In the genomic region with DNA sequence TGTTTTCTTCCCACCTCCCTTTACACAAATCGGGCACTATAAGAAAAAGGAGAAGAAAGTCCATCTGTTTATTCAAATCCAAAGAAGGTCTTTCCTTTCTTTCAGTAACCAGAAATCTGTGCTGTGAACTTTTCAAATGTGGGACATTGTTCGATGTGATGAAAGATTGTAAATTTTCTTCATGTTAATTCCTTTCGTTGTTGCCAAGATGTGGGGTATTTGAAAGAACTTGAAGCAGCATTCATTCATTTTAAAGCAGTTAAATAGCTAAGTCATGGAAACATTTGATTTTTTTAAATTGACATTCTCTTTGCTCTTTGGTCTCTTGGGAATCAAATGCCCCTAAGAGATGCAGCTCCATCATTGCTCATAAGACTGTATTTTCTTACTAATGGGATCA, we compare ENCODE assay signal across 15 cellular contexts.
A peak's percentile ranks its signal among the peaks of the same experiment; 100 is the strongest.
DNase-seq lines count a peak whose midpoint lies in the region; ATAC-seq, FAIRE-seq and TF ChIP-seq lines count a peak whose summit lies in the region.
"Had no signal": no experiment of that assay in that cellular context is flagged by ENCODE, and none has a peak within 500 bp of the region (broad histone marks: within the 10 kb centered on the region; RNA-seq: fewer than 3 reads in every experiment).

No MANE protein-coding gene starts in this region.

- no peak overlapping the region for H2BK5ac ChIP-seq in mesenchymal stem cell (ENCODE audit: low read depth, low read length, poor library complexity, severe bottlenecking)

- no peak overlapping the region for H3K4me2 ChIP-seq in HCT116 (ENCODE audit: low read length)
- H3K4me2 ChIP-seq in astrocyte (ENCODE audit: low read length): no peak overlapping the region
- H3K4me2 ChIP-seq in mesenchymal stem cell (ENCODE audit: low read length, poor library complexity, severe bottlenecking): no peak overlapping the region

- H3K4me1 ChIP-seq in HCT116 (ENCODE audit: control insufficient read depth in 1 of 2, insufficient read depth in 2 of 2, low read length in 2 of 2): no peaks in the 10 kb centered on the region
- H3K4me1 ChIP-seq in astrocyte (ENCODE audit: insufficient read depth, low read length): no peaks in the 10 kb centered on the region
- H3K4me1 ChIP-seq in mesenchymal stem cell (ENCODE audit: control insufficient read depth, insufficient read depth, low read depth, low read length): no peaks in the 10 kb centered on the region

- no peaks in the 10 kb centered on the region for H3K79me1 ChIP-seq in mesenchymal stem cell (replicated peaks; ENCODE audit: low read length, poor library complexity, severe bottlenecking)

- H3K23ac ChIP-seq in mesenchymal stem cell (ENCODE audit: low read length in 2 of 2): no peak overlapping the region

- H3K9me3 ChIP-seq in HCT116 (ENCODE audit: control insufficient read depth in 1 of 2, insufficient read depth in 1 of 2, low read depth in 1 of 2, low read length in 2 of 2): no peaks in the 10 kb centered on the region
- no peaks in the 10 kb centered on the region for H3K9me3 ChIP-seq in astrocyte (ENCODE audit: insufficient read depth, low read depth, low read length)
- no peaks in the 10 kb centered on the region for H3K9me3 ChIP-seq in mesenchymal stem cell (ENCODE audit: control insufficient read depth, low read length)

- H3K79me2 ChIP-seq in HCT116 (ENCODE audit: insufficient read depth, low read length): no peaks in the 10 kb centered on the region
- no peaks in the 10 kb centered on the region for H3K79me2 ChIP-seq in astrocyte (ENCODE audit: insufficient read depth, low read length)

- H4K20me1 ChIP-seq in HCT116 (ENCODE audit: insufficient read depth): no peaks in the 10 kb centered on the region
- no peaks in the 10 kb centered on the region for H4K20me1 ChIP-seq in astrocyte (ENCODE audit: insufficient read depth, low read length)

- RAD21 ChIA-PET in HCT116 (lab: Charles Lee; ENCODE audit: low non-redundant PET in 1 of 2, low total read pairs in 2 of 2, uncharacterized antibody in 2 of 2, unreplicated experiment in 2 of 2): no interaction called here

- H3K4me3 ChIP-seq in AG10803 (ENCODE audit: low read length) (no peak overlapping the region), HCT116 (replicated peaks in 1 of 2; ENCODE audit: low read depth in 1 of 2, low read length in 2 of 2) (no peak overlapping the region), astrocyte (ENCODE audit: insufficient read depth, low read depth, low read length) (no peak overlapping the region), mesenchymal stem cell (ENCODE audit: insufficient read depth in 1 of 2, low read depth in 1 of 2, low read length in 2 of 2) (no peak overlapping the region)

- no peak for TF ChIP-seq POLR2A in HCT116 (IDR thresholded peaks at IDR 0.05; ENCODE audit: borderline replicate concordance, extremely low read depth, insufficient read depth, insufficient read length)

- H2BK15ac ChIP-seq in mesenchymal stem cell (ENCODE audit: low read depth, poor library complexity, severe bottlenecking): no peak overlapping the region

- H2AK5ac ChIP-seq in mesenchymal stem cell (ENCODE audit: low read length, severe bottlenecking): no peak overlapping the region

- no peaks in the 10 kb centered on the region for H3K27me3 Mint-ChIP-seq in astrocyte (ENCODE audit: low read depth, unreplicated experiment)

- no peak overlapping the region for H3K27ac ChIP-seq in HCT116 (ENCODE audit: low read depth, low read length)
- no peak overlapping the region for H3K27ac ChIP-seq in astrocyte (ENCODE audit: low read depth, low read length)
- no peak overlapping the region for H3K27ac ChIP-seq in mesenchymal stem cell (ENCODE audit: low read length, poor library complexity, severe bottlenecking)

- H3K27ac Mint-ChIP-seq in astrocyte (ENCODE audit: unreplicated experiment): no peak overlapping the region
- H3K27ac Mint-ChIP-seq: CD14-positive monocyte; CD8-positive, alpha-beta T cell had no signal

- H3K36me3 ChIP-seq in HCT116 (ENCODE audit: control insufficient read depth in 1 of 2, insufficient read depth in 2 of 2, low read length in 2 of 2): no peaks in the 10 kb centered on the region
- no peaks in the 10 kb centered on the region for H3K36me3 ChIP-seq in astrocyte (ENCODE audit: insufficient read depth, low read length)
- no peaks in the 10 kb centered on the region for H3K36me3 ChIP-seq in mesenchymal stem cell (ENCODE audit: control insufficient read depth in 1 of 2, insufficient read depth in 2 of 2, low read depth in 1 of 2, low read length in 2 of 2)

- H4K91ac ChIP-seq in mesenchymal stem cell (ENCODE audit: low read length): no peak overlapping the region

- no peaks in the 10 kb centered on the region for H3K4me1 Mint-ChIP-seq in astrocyte (ENCODE audit: low read depth, unreplicated experiment)
- H3K4me1 Mint-ChIP-seq: CD14-positive monocyte had no signal

- intact Hi-C loops in HCT116 (cut with micrococcal nuclease): no loop called here

- POLR2A ChIA-PET in HCT116 (lab: Charles Lee): no interaction called here

- H3K14ac ChIP-seq in mesenchymal stem cell (ENCODE audit: low read length in 2 of 2): no peak overlapping the region

- no TSS peak for BruUV-seq in HCT116 (replicated peaks; lab: Mats Ljungman, UMichigan)

- no peak overlapping the region for H3K4ac ChIP-seq in mesenchymal stem cell (ENCODE audit: low read depth in 1 of 2, low read length in 2 of 2)

- CTCF ChIA-PET in HCT116 (lab: Charles Lee): no interaction called here

- no peaks in the 10 kb centered on the region for H3K27me3 ChIP-seq in HCT116 (ENCODE audit: insufficient read depth, low read length)
- H3K27me3 ChIP-seq in astrocyte (ENCODE audit: insufficient read depth, low read length): no peaks in the 10 kb centered on the region
- H3K27me3 ChIP-seq in mesenchymal stem cell (ENCODE audit: control insufficient read depth in 1 of 2, insufficient read depth in 1 of 2, low read length in 2 of 2): no peaks in the 10 kb centered on the region

- ATAC-seq in HCT116 (no peak), GM21737 (IDR thresholded peaks at IDR 0.05; ENCODE audit: unreplicated experiment) (no peak), HG02588 (IDR thresholded peaks at IDR 0.05; ENCODE audit: unreplicated experiment) (no peak)
- ATAC-seq: CD8-positive, alpha-beta T cell had no signal

- H3K9ac ChIP-seq in HCT116 (ENCODE audit: low read length) (no peak overlapping the region), astrocyte (ENCODE audit: low read length) (no peak overlapping the region), mesenchymal stem cell (ENCODE audit: low read length) (peak overlapping the region; percentile 19)

- peak; percentile 20 for FAIRE-seq in astrocyte (lab: Jason Lieb, UNC)
- FAIRE-seq: A204.1, GM12892, GM19239 had no signal

- no peak overlapping the region for H3K4me3 Mint-ChIP-seq in astrocyte (ENCODE audit: unreplicated experiment)
- H3K4me3 Mint-ChIP-seq: CD14-positive monocyte; CD8-positive, alpha-beta T cell had no signal

- no peak for TF ChIP-seq RAD21 in HCT116 (IDR thresholded peaks at IDR 0.05; ENCODE audit: low read depth)

- no peak overlapping the region for H4K8ac ChIP-seq in mesenchymal stem cell (ENCODE audit: low read length)

- H3K18ac ChIP-seq in mesenchymal stem cell (ENCODE audit: low read depth in 1 of 2, low read length in 2 of 2): no peak overlapping the region

- H2BK12ac ChIP-seq in mesenchymal stem cell (ENCODE audit: low read length in 2 of 2): no peak overlapping the region

- no peak overlapping the region for H2BK120ac ChIP-seq in mesenchymal stem cell (ENCODE audit: low read depth, low read length)

- DNase-seq in AG10803 (ENCODE audit: low read depth) (peak; percentile 28), HCT116 (ENCODE audit: low read depth, low spot score) (no peak), astrocyte (ENCODE audit: low read depth) (no peak), mesenchymal stem cell (no peak)
- DNase-seq in activated CD4-positive, alpha-beta T cell treated with anti-CD3 and anti-CD28 coated beads for 48 hours: no peak
- DNase-seq: CD8-positive, alpha-beta T cell; COR-L47; DND-41; GDM1 had no signal

- H3K9me3 Mint-ChIP-seq in astrocyte (ENCODE audit: unreplicated experiment): peaks cover under 1% of the 10 kb centered on the region

- no peaks in the 10 kb centered on the region for H3K36me3 Mint-ChIP-seq in astrocyte (ENCODE audit: low read depth, unreplicated experiment)
- H3K36me3 Mint-ChIP-seq: CD14-positive monocyte; CD8-positive, alpha-beta T cell had no signal

- H2AFZ ChIP-seq in HCT116 (ENCODE audit: low read depth, low read length, poor library complexity, severe bottlenecking): peak overlapping the region; percentile 17
- H2AFZ ChIP-seq in astrocyte (ENCODE audit: low read depth, low read length): no peak overlapping the region
- no peak overlapping the region for H2AFZ ChIP-seq in mesenchymal stem cell (ENCODE audit: low read depth, low read length)

- TF ChIP-seq CTCF in AG10803 (conservative IDR thresholded peaks at IDR 0.05; ENCODE audit: low read length) (no peak), HCT116 (IDR thresholded peaks at IDR 0.05 in 2 of 3, conservative IDR thresholded peaks at IDR 0.05 in 1 of 3; ENCODE audit: borderline replicate concordance in 1 of 3, insufficient read depth in 1 of 3, low read depth in 2 of 3, low read length in 2 of 3) (no peak), astrocyte (IDR thresholded peaks at IDR 0.05; ENCODE audit: insufficient read depth, low read depth, low read length) (no peak)

- no peaks in the 10 kb centered on the region for H3K9me2 ChIP-seq in HCT116 (ENCODE audit: insufficient read depth)

- 95% methylated on average over 2 of the region's 3 CpGs for WGBS in mesenchymal stem cell

TF ChIP-seq in HCT116, 20 proteins besides CTCF, POLR2A, EP300 and RAD21:
- TF ChIP-seq, protein P1, sequence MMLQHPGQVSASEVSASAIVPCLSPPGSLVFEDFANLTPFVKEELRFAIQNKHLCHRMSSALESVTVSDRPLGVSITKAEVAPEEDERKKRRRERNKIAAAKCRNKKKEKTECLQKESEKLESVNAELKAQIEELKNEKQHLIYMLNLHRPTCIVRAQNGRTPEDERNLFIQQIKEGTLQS (IDR thresholded peaks at IDR 0.05): no peak
TF ChIP-seq in HCT116: peak in this region for 0.
